In genomic region chr7:155513543-155514285, GRCh38 we compare ENCODE assay signal across 8 cellular contexts. TPM values are rescaled to one million over a fixed set of nuclear protein-coding genes. Genes with fewer than 3 reads are reported as not detected.
"Had no signal": no experiment of that assay in that cellular context is flagged by ENCODE, and none has a peak within 500 bp of the region (broad histone marks: within the 10 kb centered on the region; RNA-seq: fewer than 3 reads in every experiment).

No MANE protein-coding gene starts in this region.

- DNase-seq: H9, HCEC 1CT, IMR-90, KBM-7 had no signal

- FAIRE-seq: H1, H54 had no signal

- ATAC-seq: GM23338 had no signal

RNA-seq across cellular contexts. Expression of gene CNPY1, which starts 32.6 kb away (rescaled TPM):
- total RNA-seq: GM23338, H1, H9, HT1080, IMR-90 had no signal

RNA-seq across cellular contexts. Expression of gene EN2, which starts 55.8 kb away (rescaled TPM):
- total RNA-seq: GM23338, H1, HT1080, IMR-90 had no signal
